In genomic region chr5:97534166-97534565, GRCh38 we compare ENCODE assay signal across 8 cellular contexts.
A peak's percentile ranks its signal among the peaks of the same experiment; 100 is the strongest.
DNase-seq lines count a peak whose midpoint lies in the region; ATAC-seq and TF ChIP-seq lines count a peak whose summit lies in the region.

No MANE protein-coding gene starts in this region.

- H3K27me3 ChIP-seq in SJCRH30 (no peaks in the 10 kb centered on the region), osteoblast (ENCODE audit: insufficient read depth, low read length) (no peaks in the 10 kb centered on the region)

- H3K4me2 ChIP-seq in osteoblast (ENCODE audit: insufficient read depth, low read length): peak overlapping the region; percentile 30

- no peaks in the 10 kb centered on the region for H4K20me1 ChIP-seq in osteoblast (ENCODE audit: insufficient read depth, low read length)

- DNase-seq in NCI-H526 (lab: John Stamatoyannopoulos, UW) (peak; percentile 1 to 33), NCI-H526 treated with DMSO at 0.1 percent for 48 hours (lab: John Stamatoyannopoulos, UW) (no peak), SJCRH30 (peak; percentile 36 to 78), fibroblast of mammary gland (ENCODE audit: low read depth) (peak; percentile 95), osteoblast (ENCODE audit: insufficient read length, low spot score, missing footprints) (peak; percentile 89), activated gamma-delta T cell treated with Interleukin-2 at 50 U/mL for 16 hours (no peak)

- no peaks in the 10 kb centered on the region for H3K79me2 ChIP-seq in osteoblast (ENCODE audit: insufficient read depth, low read length)

- H3K9me3 ChIP-seq in SJCRH30 (replicated peaks) (no peaks in the 10 kb centered on the region), osteoblast (ENCODE audit: low read depth, low read length) (no peaks in the 10 kb centered on the region)

- H2AFZ ChIP-seq in osteoblast (ENCODE audit: low read length): no peak overlapping the region

- peak; percentile 78 for TF ChIP-seq CTCF in fibroblast of mammary gland (conservative IDR thresholded peaks at IDR 0.05; ENCODE audit: control insufficient read depth, insufficient read depth, low read depth, low read length)
- TF ChIP-seq CTCF in osteoblast (IDR thresholded peaks at IDR 0.05; ENCODE audit: extremely low read depth, low read depth, low read length): peak; percentile 85

- H3K4me3 ChIP-seq in SJCRH30 (no peak overlapping the region), fibroblast of mammary gland (ENCODE audit: control insufficient read depth, low read depth, low read length) (no peak overlapping the region), osteoblast (ENCODE audit: insufficient read depth, low read length) (no peak overlapping the region)

- H3K27ac ChIP-seq in SJCRH30: no peak overlapping the region
- H3K27ac ChIP-seq in osteoblast (ENCODE audit: low read depth, low read length): no peak overlapping the region

- ATAC-seq in GM21447 (IDR thresholded peaks at IDR 0.05; ENCODE audit: unreplicated experiment) (peak; percentile 57), HG03565 (IDR thresholded peaks at IDR 0.05; ENCODE audit: unreplicated experiment) (peak; percentile 71)

- H3K36me3 ChIP-seq in SJCRH30 (no peaks in the 10 kb centered on the region), osteoblast (ENCODE audit: insufficient read depth, low read length) (no peaks in the 10 kb centered on the region)

- H3K4me1 ChIP-seq in SJCRH30 (peaks cover 6% of the 10 kb centered on the region), osteoblast (ENCODE audit: insufficient read depth, low read length) (peaks cover 10% of the 10 kb centered on the region)

Comparison
In these comparisons a context has a peak if more than half of its experiments do, and no peak if none do; other contexts are left out.
1. DNase-seq: peak in NCI-H526 (2 of 2), SJCRH30 (2 of 2), fibroblast of mammary gland (single experiment) and osteoblast (single experiment); none in NCI-H526 treated with DMSO at 0.1 percent for 48 hours (single experiment) and activated gamma-delta T cell treated with Interleukin-2 at 50 U/mL for 16 hours (single experiment).